Comparison of ENCODE assay signal across 17 cellular contexts in the genomic region with DNA sequence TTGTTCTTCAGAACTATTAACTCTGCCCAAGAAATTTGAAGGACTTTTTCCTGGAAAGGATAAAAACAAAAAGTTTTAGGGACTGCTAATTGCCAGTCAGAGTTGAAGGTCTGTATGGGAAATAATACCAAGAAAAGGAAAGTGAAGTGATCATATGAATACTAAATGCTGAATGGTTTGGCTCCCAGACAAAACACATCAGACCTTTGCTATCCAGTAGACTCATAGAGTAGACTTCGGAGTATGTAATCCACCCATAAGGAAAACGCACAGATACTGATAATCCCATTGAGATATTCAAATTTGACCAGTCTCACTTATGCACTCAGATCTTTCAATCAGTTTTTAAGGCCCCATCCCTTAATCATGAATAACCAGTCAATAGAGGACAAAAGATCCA.
"Had no signal": no experiment of that assay in that cellular context is flagged by ENCODE, and none has a peak within 500 bp of the region (broad histone marks: within the 10 kb centered on the region; RNA-seq: fewer than 3 reads in every experiment).

No MANE protein-coding gene starts in this region.

- DNase-seq: activated B cell treated with CpG ODN at 0.5 μM for 24 hours; activated CD4-positive, alpha-beta T cell treated with anti-CD3 and anti-CD28 coated beads for 48 hours; activated CD8-positive, alpha-beta memory T cell treated with anti-CD3 and anti-CD28 coated beads for 24 hours; activated naive CD4-positive, alpha-beta T cell treated with anti-CD3 and anti-CD28 coated beads, Interleukin-2, amount 10 ng/mL, durations not matched to agents 7 days and 5 days; dorsolateral prefrontal cortex; left lung; naive B cell; posterior cingulate gyrus; retina; stimulated activated CD4-positive, alpha-beta T cell treated with anti-CD3 and anti-CD28 coated beads, Interleukin-15, amount 100 ng/mL, for 24 hours; stimulated activated CD4-positive, alpha-beta T cell treated with anti-CD3 and anti-CD28 coated beads, Interleukin-4, amount 100 ng/mL, for 24 hours; stimulated activated naive CD4-positive, alpha-beta T cell treated with Interleukin-2 at 50 U/mL for 16 hours; trophoblast cell had no signal

- H3K36me3 ChIP-seq: left lung, suprapubic skin had no signal

- H3K27ac Mint-ChIP-seq: activated B cell treated with CpG ODN at 0.5 μM for 24 hours; activated naive CD4-positive, alpha-beta T cell treated with anti-CD3 and anti-CD28 coated beads, Interleukin-2, amount 10 ng/mL, durations not matched to agents 7 days and 5 days had no signal

- H3K9me3 ChIP-seq: suprapubic skin had no signal

- H3K27me3 ChIP-seq: left lung, suprapubic skin had no signal

- H3K4me1 Mint-ChIP-seq: activated naive CD4-positive, alpha-beta T cell treated with anti-CD3 and anti-CD28 coated beads, Interleukin-2, amount 10 ng/mL, durations not matched to agents 7 days and 5 days had no signal

- H3K4me3 Mint-ChIP-seq: activated B cell treated with CpG ODN at 0.5 μM for 24 hours; activated naive CD4-positive, alpha-beta T cell treated with anti-CD3 and anti-CD28 coated beads, Interleukin-2, amount 10 ng/mL, durations not matched to agents 7 days and 5 days; naive B cell had no signal

- H3K27me3 Mint-ChIP-seq: activated B cell treated with CpG ODN at 0.5 μM for 24 hours; activated naive CD4-positive, alpha-beta T cell treated with anti-CD3 and anti-CD28 coated beads, Interleukin-2, amount 10 ng/mL, durations not matched to agents 7 days and 5 days; naive B cell had no signal

- H3K4me3 ChIP-seq: dorsolateral prefrontal cortex, left lung, suprapubic skin had no signal

- FAIRE-seq: endometrium, keratinocyte, TTC549 had no signal

- H3K27ac ChIP-seq: dorsolateral prefrontal cortex, left lung, suprapubic skin had no signal

- H3K4me1 ChIP-seq: suprapubic skin had no signal
